2 cellular contexts compared by ENCODE assay signal in genomic region chr2:229629039-229629438, GRCh38.
TF ChIP-seq lines count a peak whose summit lies in the region.

No MANE protein-coding gene starts in this region.

TF ChIP-seq in A549, 52 proteins besides CTCF, POLR2A, EP300 and RAD21 (continued from another document):
- no peak for TF ChIP-seq EHF (CRISPR knock-in tag; IDR thresholded peaks at IDR 0.05)
- TF ChIP-seq JUNB (IDR thresholded peaks at IDR 0.05): no peak
- peak; percentile 68 for TF ChIP-seq MAFK (IDR thresholded peaks at IDR 0.05; ENCODE audit: partially characterized antibody)
TF ChIP-seq in A549: peak in this region for 1.

TF ChIP-seq in H1, 55 proteins besides CTCF, POLR2A, EP300 and RAD21 (continued from another document):
- TF ChIP-seq E2F6 (IDR thresholded peaks at IDR 0.05) (no peak), ATF3 (IDR thresholded peaks at IDR 0.05; ENCODE audit: insufficient read depth, low read depth, low read length) (no peak), CTBP2 (IDR thresholded peaks at IDR 0.05; ENCODE audit: borderline replicate concordance, insufficient read depth, insufficient read length, low read length) (no peak), ZNF274 (IDR thresholded peaks at IDR 0.05; ENCODE audit: borderline replicate concordance, extremely low read depth, low read length) (no peak), BCL11A (IDR thresholded peaks at IDR 0.05; ENCODE audit: low read depth in 2 of 2, low read length in 2 of 2) (no peak), JUN (IDR thresholded peaks at IDR 0.05; ENCODE audit: low read depth, low read length) (no peak), CHD1 (IDR thresholded peaks at IDR 0.05; ENCODE audit: low read depth, low read length) (no peak), TBP (IDR thresholded peaks at IDR 0.05; ENCODE audit: low read depth, low read length) (no peak), TAF7 (optimal IDR thresholded peaks at IDR 0.05; ENCODE audit: borderline replicate concordance, low read depth, low read length) (no peak), CREB1 (IDR thresholded peaks at IDR 0.05) (no peak), CHD2 (IDR thresholded peaks at IDR 0.05; ENCODE audit: low read length) (no peak), USF2 (IDR thresholded peaks at IDR 0.05; ENCODE audit: low read length) (no peak), ATF2 (IDR thresholded peaks at IDR 0.05; ENCODE audit: low read length) (no peak), BRCA1 (IDR thresholded peaks at IDR 0.05; ENCODE audit: low read depth, low read length) (no peak), SP2 (IDR thresholded peaks at IDR 0.05; ENCODE audit: low read length) (no peak), NRF1 (IDR thresholded peaks at IDR 0.05; ENCODE audit: low read depth, low read length) (no peak)
